ENCODE assay signal across 22 cellular contexts in the genomic region with DNA sequence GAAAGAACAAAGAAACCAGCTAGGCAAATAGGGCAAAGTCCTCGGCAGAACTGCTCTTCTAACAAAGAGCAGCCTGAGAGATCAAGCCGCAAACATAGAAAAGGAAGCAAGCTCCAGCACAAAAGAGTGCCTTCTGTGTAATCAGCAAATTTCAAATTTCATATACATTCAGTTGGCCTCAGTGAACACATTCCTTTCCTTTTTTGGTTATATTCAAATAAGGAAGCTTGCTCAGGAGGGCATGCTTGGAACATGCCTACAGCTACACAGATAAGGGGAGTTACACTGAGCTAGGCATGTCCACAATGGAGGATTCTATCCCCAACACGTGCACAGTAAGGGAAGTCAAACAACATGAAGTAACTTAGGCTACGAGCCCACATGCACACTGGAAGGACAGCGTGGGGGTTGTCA. TPM values are rescaled to one million over a fixed set of nuclear protein-coding genes. Genes with fewer than 3 reads are reported as not detected.
DNase-seq lines count a peak whose midpoint lies in the region; ATAC-seq and TF ChIP-seq lines count a peak whose summit lies in the region.
"Had no signal": no experiment of that assay in that cellular context is flagged by ENCODE, and none has a peak within 500 bp of the region (broad histone marks: within the 10 kb centered on the region; RNA-seq: fewer than 3 reads in every experiment).

No MANE protein-coding gene starts in this region.

- DNase-seq in NCI-H526 (lab: John Stamatoyannopoulos, UW) (peak; percentile 55 to 60), NCI-H526 treated with DMSO at 0.1 percent for 48 hours (lab: John Stamatoyannopoulos, UW) (no peak), mammary epithelial cell (no peak), left colon (no peak), smooth muscle cell (lab: John Stamatoyannopoulos, UW; ENCODE audit: unreplicated experiment) (no peak)
- DNase-seq in activated naive CD4-positive, alpha-beta T cell treated with anti-CD3 and anti-CD28 coated beads, Interleukin-2, amount 50 U/mL, for 72 hours (ENCODE audit: low spot score in 2 of 2): no peak
- DNase-seq: activated CD4-positive, CD25-positive, alpha-beta regulatory T cell treated with anti-CD3 and anti-CD28 coated beads, Interleukin-2, amount 50 U/mL, for 72 hours; activated effector memory CD4-positive, alpha-beta T cell treated with Interleukin-2 at 50 U/mL for 16 hours; cerebellar nuclear complex; effector CD8-positive, alpha-beta T cell; KG1; midbrain; NCI-H774; nucleus accumbens; right cardiac atrium; stimulated activated naive CD4-positive, alpha-beta T cell had no signal

- in situ Hi-C loops in mammary epithelial cell (cut with MboI; ENCODE audit: low sequenced_read_pairs in 2 of 2): no loop called here

- no peaks in the 10 kb centered on the region for H3K9me3 ChIP-seq in mammary epithelial cell (replicated peaks; ENCODE audit: insufficient read depth, low read length)
- no peaks in the 10 kb centered on the region for H3K9me3 ChIP-seq in smooth muscle cell (replicated peaks; ENCODE audit: low read depth)
- H3K9me3 ChIP-seq: tibial nerve had no signal

- no peaks in the 10 kb centered on the region for H3K36me3 ChIP-seq in mammary epithelial cell (ENCODE audit: insufficient read depth, low read length)
- H3K36me3 ChIP-seq in smooth muscle cell (ENCODE audit: low read depth): no peaks in the 10 kb centered on the region

- CTCF ChIA-PET in mammary epithelial cell (lab: Charles Lee; ENCODE audit: low non-redundant PET): no interaction called here

- H3K4me1 ChIP-seq in mammary epithelial cell (ENCODE audit: insufficient read depth, low read length) (peaks cover 26% of the 10 kb centered on the region), smooth muscle cell (ENCODE audit: low read depth) (no peaks in the 10 kb centered on the region)
- H3K4me1 ChIP-seq: tibial nerve had no signal

- no TSS peak for BruUV-seq in mammary epithelial cell (replicated peaks; lab: Mats Ljungman, UMichigan)

- H3K27me3 ChIP-seq in mammary epithelial cell (ENCODE audit: insufficient read depth, low read length) (no peaks in the 10 kb centered on the region), smooth muscle cell (ENCODE audit: low read depth) (no peaks in the 10 kb centered on the region)
- H3K27me3 ChIP-seq: tibial nerve had no signal

- H3K4me3 ChIP-seq in mammary epithelial cell (replicated peaks in 1 of 3; ENCODE audit: insufficient read depth in 1 of 3, low read depth in 2 of 3, low read length in 3 of 3) (no peak overlapping the region), smooth muscle cell (no peak overlapping the region)
- H3K4me3 ChIP-seq: tibial nerve had no signal

- intact Hi-C loops in mammary epithelial cell (cut with micrococcal nuclease): no loop called here
- intact Hi-C loops in left colon (cut with DNase I, micrococcal nuclease): no loop called here

- ATAC-seq in left colon: peak; percentile 64
- no peak for ATAC-seq in HG03354 (IDR thresholded peaks at IDR 0.05; ENCODE audit: poor library complexity, severe bottlenecking, unreplicated experiment)
- ATAC-seq in GM19328 (IDR thresholded peaks at IDR 0.05; ENCODE audit: unreplicated experiment): no peak
- ATAC-seq in activated naive CD4-positive, alpha-beta T cell treated with anti-CD3 and anti-CD28 coated beads, Interleukin-2, amount 50 U/mL, for 72 hours: no peak

- no peaks in the 10 kb centered on the region for H3K36me3 Mint-ChIP-seq in activated naive CD4-positive, alpha-beta T cell treated with anti-CD3 and anti-CD28 coated beads, Interleukin-2, amount 50 U/mL, for 72 hours

- no peak overlapping the region for H3K27ac ChIP-seq in mammary epithelial cell (ENCODE audit: insufficient read depth, low read depth, low read length)
- no peak overlapping the region for H3K27ac ChIP-seq in smooth muscle cell (ENCODE audit: low read depth)
- H3K27ac ChIP-seq: HL-60, tibial nerve had no signal

- H3K79me2 ChIP-seq in mammary epithelial cell (ENCODE audit: insufficient read depth, low read length) (no peaks in the 10 kb centered on the region), smooth muscle cell (ENCODE audit: low read depth) (no peaks in the 10 kb centered on the region)

- 95% methylated on average over 5 of the region's 5 CpGs for WGBS in mammary epithelial cell (ENCODE audit: low coverage, missing lambda C conversion rate)
- WGBS in smooth muscle cell (ENCODE audit: low lambda C conversion rate): 83% methylated on average over 5 of the region's 5 CpGs

- H4K20me1 ChIP-seq in mammary epithelial cell (ENCODE audit: insufficient read depth, low read length) (no peaks in the 10 kb centered on the region), smooth muscle cell (ENCODE audit: low read depth) (no peaks in the 10 kb centered on the region)

- no peak overlapping the region for H3K27ac Mint-ChIP-seq in activated naive CD4-positive, alpha-beta T cell treated with anti-CD3 and anti-CD28 coated beads, Interleukin-2, amount 50 U/mL, for 72 hours

- peaks cover 10% of the 10 kb centered on the region for H3F3A ChIP-seq in smooth muscle cell (ENCODE audit: low read depth)

- H2AFZ ChIP-seq in mammary epithelial cell (ENCODE audit: low read depth, low read length) (peak overlapping the region; percentile 37), smooth muscle cell (ENCODE audit: low read depth) (peak overlapping the region; percentile 13)

- H3K4me2 ChIP-seq in mammary epithelial cell (ENCODE audit: insufficient read depth, low read depth, low read length): no peak overlapping the region
- H3K4me2 ChIP-seq in smooth muscle cell: no peak overlapping the region

- H3K9me3 Mint-ChIP-seq in activated naive CD4-positive, alpha-beta T cell treated with anti-CD3 and anti-CD28 coated beads, Interleukin-2, amount 50 U/mL, for 72 hours: peaks cover 0 to 5% of the 10 kb centered on the region in 2 donors

- H3K9ac ChIP-seq in mammary epithelial cell (ENCODE audit: insufficient read depth, low read length): no peak overlapping the region
- no peak overlapping the region for H3K9ac ChIP-seq in smooth muscle cell (ENCODE audit: low read depth)

- TF ChIP-seq CTCF in mammary epithelial cell (conservative IDR thresholded peaks at IDR 0.05 in 1 of 2, IDR thresholded peaks at IDR 0.05 in 1 of 2; ENCODE audit: extremely low read depth in 1 of 2, insufficient read depth in 1 of 2, low read depth in 1 of 2, low read length in 2 of 2) (no peak), smooth muscle cell (IDR thresholded peaks at IDR 0.05; ENCODE audit: borderline replicate concordance, insufficient read depth, poor library complexity, severe bottlenecking) (no peak)

- dilution Hi-C loops in mammary epithelial cell (cut with HindIII; ENCODE audit: low sequenced_read_pairs): no loop called here

RNA-seq across cellular contexts. Expression of a gene that starts 23.4 kb away (rescaled TPM):
- under 1 TPM; 0.50 to 0.94 TPM for total RNA-seq in mammary epithelial cell
- 2.0 TPM for polyA plus RNA-seq in mammary epithelial cell
- not detected for polyA minus RNA-seq in mammary epithelial cell
- 10 to 100 TPM in 1 of 2 donors, 1 to 10 TPM in 1; 5.3 to 11.4 TPM for total RNA-seq in left colon
- total RNA-seq in smooth muscle cell: 14.4 and 18.8 TPM in 2 replicates
- 3.8 and 6.7 TPM in 2 replicates for polyA plus RNA-seq in smooth muscle cell
- total RNA-seq in activated naive CD4-positive, alpha-beta T cell treated with anti-CD3 and anti-CD28 coated beads, Interleukin-2, amount 50 U/mL, for 72 hours: not detected
- total RNA-seq: A172 had no signal
- polyA plus RNA-seq: BJ had no signal

Comparison
In these comparisons a context has a peak if more than half of its experiments do, and no peak if none do; other contexts are left out.
1. DNase-seq: peak in NCI-H526 (2 of 2); none in NCI-H526 treated with DMSO at 0.1 percent for 48 hours (single experiment), mammary epithelial cell (single experiment), left colon (0 of 2), smooth muscle cell (single experiment) and activated naive CD4-positive, alpha-beta T cell treated with anti-CD3 and anti-CD28 coated beads, Interleukin-2, amount 50 U/mL, for 72 hours (0 of 2).